In genomic region chr7:4818000-4818794, GRCh38 we compare ENCODE assay signal across 1 cellular context.
TF ChIP-seq lines count a peak whose summit lies in the region.

No MANE protein-coding gene starts in this region.

TF ChIP-seq in SK-N-SH, 30 proteins besides CTCF, POLR2A, EP300 and RAD21 (continued from another document):
- TF ChIP-seq REST (IDR thresholded peaks at IDR 0.05; ENCODE audit: low read depth, low read length) (no peak), ZBTB33 (IDR thresholded peaks at IDR 0.05; ENCODE audit: borderline replicate concordance, low read depth) (no peak), GATA2 (CRISPR knock-in tag; IDR thresholded peaks at IDR 0.05) (no peak), NFIC (IDR thresholded peaks at IDR 0.05; ENCODE audit: borderline replicate concordance) (no peak), CHD2 (IDR thresholded peaks at IDR 0.05; ENCODE audit: low read length, partially characterized antibody) (no peak), FOSL2 (IDR thresholded peaks at IDR 0.05; ENCODE audit: borderline replicate concordance, low read depth) (no peak), RCOR1 (IDR thresholded peaks at IDR 0.05; ENCODE audit: low read length) (no peak), FOXJ3 (CRISPR knock-in tag; IDR thresholded peaks at IDR 0.05) (no peak), MAX (IDR thresholded peaks at IDR 0.05; ENCODE audit: low read depth) (no peak), YY1 (IDR thresholded peaks at IDR 0.05; ENCODE audit: low read depth) (no peak), USF2 (IDR thresholded peaks at IDR 0.05; ENCODE audit: borderline replicate concordance, low read depth, low read length) (no peak), SIN3A (IDR thresholded peaks at IDR 0.05; ENCODE audit: borderline replicate concordance, low read depth, low read length) (no peak), RXRA (IDR thresholded peaks at IDR 0.05; ENCODE audit: borderline replicate concordance, low read depth) (no peak)
TF ChIP-seq in SK-N-SH: peak in this region for 0.
